ENCODE assay signal across 10 cellular contexts in the genomic region with DNA sequence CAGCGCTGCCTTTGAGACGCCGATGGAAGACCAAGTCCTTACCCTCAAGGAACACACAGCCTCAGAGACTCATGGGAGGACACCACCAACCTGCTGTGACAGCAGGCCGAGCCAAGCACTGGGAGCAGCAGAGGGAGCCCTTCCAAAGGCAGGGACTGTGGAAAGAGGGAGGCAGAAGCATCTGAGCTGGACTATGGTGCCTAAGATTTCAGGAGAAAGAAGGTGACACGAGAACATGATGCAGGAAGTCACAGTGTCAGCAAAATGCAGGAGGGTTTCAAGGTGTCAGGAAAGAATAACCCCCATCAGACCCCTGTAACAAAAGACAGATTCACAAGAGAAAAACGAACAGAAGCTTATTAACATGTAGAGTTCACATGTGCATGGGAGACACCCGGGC. TPM values are rescaled to one million over a fixed set of nuclear protein-coding genes. Genes with fewer than 3 reads are reported as not detected.
DNase-seq lines count a peak whose midpoint lies in the region; ATAC-seq and TF ChIP-seq lines count a peak whose summit lies in the region.
"Had no signal": no experiment of that assay in that cellular context is flagged by ENCODE, and none has a peak within 500 bp of the region (broad histone marks: within the 10 kb centered on the region; RNA-seq: fewer than 3 reads in every experiment).

No MANE protein-coding gene starts in this region.

- H3K27ac Mint-ChIP-seq in osteocyte (ENCODE audit: unreplicated experiment) = no peak overlapping the region

- H3K27me3 Mint-ChIP-seq in osteocyte (ENCODE audit: unreplicated experiment) = peaks cover 32% of the 10 kb centered on the region

- H3K9me3 Mint-ChIP-seq in osteocyte (ENCODE audit: unreplicated experiment) = no peaks in the 10 kb centered on the region

- ATAC-seq in HG03439 (IDR thresholded peaks at IDR 0.05; ENCODE audit: unreplicated experiment) = no peak
- ATAC-seq in upper lobe of left lung (ENCODE audit: low FRiP score in 2 of 2) = no peak
- ATAC-seq: body of pancreas had no signal

- TF ChIP-seq CTCF in colonic mucosa (IDR thresholded peaks at IDR 0.05) (no peak), osteocyte (IDR thresholded peaks at IDR 0.05) (peak; percentile 24), upper lobe of left lung (IDR thresholded peaks at IDR 0.05) (no peak)

- no peak for TF ChIP-seq EP300 in upper lobe of left lung (IDR thresholded peaks at IDR 0.05)

- peak; percentile 50 for DNase-seq in DMS 273 (lab: John Stamatoyannopoulos, UW; ENCODE audit: unreplicated experiment)
- no peak for DNase-seq in DMS 273 treated with DMSO at 0.1 percent for 48 hours (lab: John Stamatoyannopoulos, UW)
- peak; percentile 23 for DNase-seq in NCI-H460 (ENCODE audit: extremely low read depth, low read depth)
- peak; percentile 56 for DNase-seq in colonic mucosa
- DNase-seq in osteocyte (ENCODE audit: extremely low spot score, unreplicated experiment) = no peak
- no peak for DNase-seq in NK-92 treated with Interleukin-12 subunit alpha and Interleukin-12 subunit beta, amount 100 ng/mL, for 24 hours (lab: John Stamatoyannopoulos, UW)
- no peak for DNase-seq in upper lobe of left lung

- no peaks in the 10 kb centered on the region for H3K27me3 ChIP-seq in colonic mucosa
- no peaks in the 10 kb centered on the region for H3K27me3 ChIP-seq in upper lobe of left lung
- H3K27me3 ChIP-seq: body of pancreas had no signal

- no peak overlapping the region for H3K27ac ChIP-seq in colonic mucosa
- no peak overlapping the region for H3K27ac ChIP-seq in upper lobe of left lung
- H3K27ac ChIP-seq: body of pancreas, neutrophil had no signal

- no peak for TF ChIP-seq POLR2A in upper lobe of left lung (IDR thresholded peaks at IDR 0.05)

- peaks cover 6% of the 10 kb centered on the region for H3K4me1 ChIP-seq in colonic mucosa
- no peaks in the 10 kb centered on the region for H3K4me1 ChIP-seq in upper lobe of left lung

- H3K36me3 Mint-ChIP-seq in osteocyte (ENCODE audit: unreplicated experiment) = no peaks in the 10 kb centered on the region

- H3K9me3 ChIP-seq in colonic mucosa (no peaks in the 10 kb centered on the region), upper lobe of left lung (no peaks in the 10 kb centered on the region)
- H3K9me3 ChIP-seq: body of pancreas, neutrophil had no signal

- no peak overlapping the region for H3K4me3 Mint-ChIP-seq in osteocyte (ENCODE audit: unreplicated experiment)

- intact Hi-C loops in colonic mucosa (cut with DNase I) = no loop called here

- H3K36me3 ChIP-seq in colonic mucosa = no peaks in the 10 kb centered on the region
- no peaks in the 10 kb centered on the region for H3K36me3 ChIP-seq in upper lobe of left lung
- H3K36me3 ChIP-seq: neutrophil had no signal

- 77 to 79% methylated on average over 7 of the region's 7 CpGs for WGBS in upper lobe of left lung, 2 donors

- no peak overlapping the region for H3K9ac ChIP-seq in colonic mucosa (ENCODE audit: low read depth in 2 of 2, low read length in 2 of 2)

- H3K4me1 Mint-ChIP-seq in osteocyte (ENCODE audit: unreplicated experiment) = no peaks in the 10 kb centered on the region

- H3K4me3 ChIP-seq in colonic mucosa (no peak overlapping the region), upper lobe of left lung (no peak overlapping the region)
- H3K4me3 ChIP-seq: body of pancreas had no signal

RNA-seq across cellular contexts. Expression of a gene that starts 24.2 kb away (rescaled TPM):
- 294 and 299 TPM in 2 replicates for total RNA-seq in NCI-H460 (2014; rRNA removed; shearing (Covaris generic))
- 142 and 143 TPM in 2 replicates for polyA plus RNA-seq in NCI-H460 (2014; cell fraction: nucleus; rRNA removed)
- 100 to 1,000 TPM; 128 to 131 TPM for total RNA-seq in colonic mucosa
- total RNA-seq in osteocyte = 103 and 114 TPM in 2 replicates
- 100 to 1,000 TPM in 2 of 6 donors, 10 to 100 TPM in 4; 57.0 to 123 (median 85.7) TPM for total RNA-seq in upper lobe of left lung

Comparison
In these comparisons a context has a peak if more than half of its experiments do, and no peak if none do; other contexts are left out.
1. DNase-seq: peak in DMS 273 (single experiment), NCI-H460 (single experiment) and colonic mucosa (single experiment); none in DMS 273 treated with DMSO at 0.1 percent for 48 hours (single experiment), osteocyte (single experiment), NK-92 treated with Interleukin-12 subunit alpha and Interleukin-12 subunit beta, amount 100 ng/mL, for 24 hours (single experiment) and upper lobe of left lung (0 of 2).